Comparison of ENCODE assay signal across 12 cellular contexts in the genomic region with DNA sequence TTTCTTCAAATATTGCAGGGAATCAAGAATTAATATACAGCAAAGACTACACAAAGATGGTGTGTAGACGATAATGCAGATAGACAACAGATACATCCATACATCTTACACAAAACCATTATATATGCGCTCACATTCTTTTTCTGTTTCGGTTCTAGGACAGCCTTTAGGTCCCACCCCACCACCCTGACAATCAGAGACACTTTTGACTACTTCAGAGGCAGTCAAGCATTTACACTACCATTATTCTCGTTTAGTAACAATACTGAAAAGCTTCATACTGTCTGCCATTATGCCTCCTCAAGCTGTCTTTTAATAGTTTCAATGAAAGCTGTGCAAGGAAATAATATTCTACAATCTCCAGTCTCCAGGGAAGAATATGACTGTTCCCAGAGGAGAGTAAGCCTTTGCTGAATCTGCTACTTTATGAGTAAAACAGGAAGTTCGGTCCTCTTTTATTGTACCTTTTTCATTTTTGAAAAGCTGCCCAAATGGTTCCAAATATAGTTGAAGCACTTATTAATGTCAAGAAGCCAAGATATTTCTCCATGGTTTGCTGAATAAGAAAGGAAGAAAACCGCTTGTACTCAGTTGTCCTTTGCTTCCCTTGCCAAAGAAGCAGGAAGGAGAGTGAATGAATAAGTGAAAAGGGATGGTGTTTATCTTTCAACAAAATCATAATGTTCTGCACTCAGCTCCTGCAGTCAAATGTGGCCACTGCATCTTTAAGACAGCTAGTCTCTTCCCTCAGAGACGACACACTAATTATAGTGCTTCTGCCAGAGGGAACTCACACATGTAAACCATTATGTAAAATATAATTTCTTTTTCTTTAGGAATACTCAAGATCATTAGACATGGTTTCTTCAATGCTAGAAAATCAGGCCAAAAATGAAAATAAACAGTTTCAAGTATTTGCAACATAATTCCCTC.
DNase-seq lines count a peak whose midpoint lies in the region; ATAC-seq, FAIRE-seq and TF ChIP-seq lines count a peak whose summit lies in the region.
"Had no signal": no experiment of that assay in that cellular context is flagged by ENCODE, and none has a peak within 500 bp of the region (broad histone marks: within the 10 kb centered on the region; RNA-seq: fewer than 3 reads in every experiment).

No MANE protein-coding gene starts in this region.

- CTCF ChIA-PET in AG04450 (lab: Charles Lee) = interaction anchor here (1.5 kb wide), 1 partner anchor 380 kb away, joined by 4 read pairs; no protein-coding TSS in a partner anchor

- H3K9me3 ChIP-seq in AG04450 (ENCODE audit: control insufficient read depth, insufficient read depth, low read length) (no peaks in the 10 kb centered on the region), keratinocyte (ENCODE audit: control insufficient read depth, low read depth, low read length) (no peaks in the 10 kb centered on the region)
- H3K9me3 ChIP-seq: HAP-1, Peyer's patch had no signal

- dilution Hi-C loops in keratinocyte (cut with MboI; ENCODE audit: extremely low pct_ligation_motif_present, low sequenced_read_pairs) = no loop called here

- no peak overlapping the region for H3K9ac ChIP-seq in keratinocyte (ENCODE audit: control insufficient read depth, extremely low read depth, insufficient read depth, low read length)

- H3K4me1 ChIP-seq in keratinocyte (ENCODE audit: control insufficient read depth, extremely low read depth, insufficient read depth, low read length) = no peaks in the 10 kb centered on the region
- H3K4me1 ChIP-seq: HAP-1, Peyer's patch had no signal

- in situ Hi-C loops in astrocyte of the spinal cord (cut with HindIII; ENCODE audit: low sequenced_read_pairs) = no loop called here

- H3K27ac ChIP-seq in AG04450 (ENCODE audit: low read depth, low read length) = no peak overlapping the region
- H3K27ac ChIP-seq in keratinocyte (ENCODE audit: control insufficient read depth, insufficient read depth, low read length) = no peak overlapping the region
- H3K27ac ChIP-seq: Peyer's patch had no signal

- POLR2A ChIA-PET in AG04450 (lab: Yijun Ruan, JAX) = no interaction called here

- H3K9me1 ChIP-seq in keratinocyte (ENCODE audit: control insufficient read depth, extremely low read depth, insufficient read depth, low read length) = no peaks in the 10 kb centered on the region

- FAIRE-seq in GM18507 (lab: Jason Lieb, UNC) (peak; percentile 9), keratinocyte (lab: Jason Lieb, UNC) (no peak)
- FAIRE-seq: TTC549 had no signal

- H3K9me3 Mint-ChIP-seq in T-helper 2 cell treated with Interferon-gamma antibody and Interleukin-4, amounts not matched to agents 5 μg/mL and 100 μg/mL, for 36 hours = no peaks in the 10 kb centered on the region

- no peak for TF ChIP-seq CTCF in AG04450 (IDR thresholded peaks at IDR 0.05; ENCODE audit: low read depth, low read length)
- no peak for TF ChIP-seq CTCF in astrocyte of the spinal cord (IDR thresholded peaks at IDR 0.05; ENCODE audit: low read depth, low read length)
- no peak for TF ChIP-seq CTCF in keratinocyte (optimal IDR thresholded peaks at IDR 0.05 in 1 of 3, IDR thresholded peaks at IDR 0.05 in 1 of 3, conservative IDR thresholded peaks at IDR 0.05 in 1 of 3; ENCODE audit: extremely low read depth in 1 of 3, insufficient read depth in 2 of 3, low read length in 3 of 3)

- no peak overlapping the region for H3K4me3 Mint-ChIP-seq in T-helper 2 cell treated with Interferon-gamma antibody and Interleukin-4, amounts not matched to agents 5 μg/mL and 100 μg/mL, for 36 hours

- H3K36me3 Mint-ChIP-seq in T-helper 2 cell treated with Interferon-gamma antibody and Interleukin-4, amounts not matched to agents 5 μg/mL and 100 μg/mL, for 36 hours (ENCODE audit: low read depth) = peaks cover 8% of the 10 kb centered on the region

- no peaks in the 10 kb centered on the region for H3K27me3 Mint-ChIP-seq in T-helper 2 cell treated with Interferon-gamma antibody and Interleukin-4, amounts not matched to agents 5 μg/mL and 100 μg/mL, for 36 hours (ENCODE audit: low read depth)

- H3K4me2 ChIP-seq in keratinocyte (ENCODE audit: control insufficient read depth, extremely low read depth, insufficient read depth, low read depth, low read length) = no peak overlapping the region

- DNase-seq in AG04450 (ENCODE audit: low read depth, low spot score) (peak; percentile 1), GM18507 (ENCODE audit: extremely low spot score, insufficient read length, low read depth) (no peak), astrocyte of the spinal cord (ENCODE audit: low read depth, low spot score) (peak; percentile 86), keratinocyte (ENCODE audit: low read depth, low spot score) (no peak), pons (ENCODE audit: low spot score) (no peak)
- DNase-seq in T-helper 2 cell treated with Interferon-gamma antibody and Interleukin-4, amounts not matched to agents 5 μg/mL and 100 μg/mL, for 36 hours (ENCODE audit: low spot score) = no peak
- DNase-seq: amniotic stem cell, Peyer's patch had no signal

- no peaks in the 10 kb centered on the region for H3K36me3 ChIP-seq in keratinocyte (ENCODE audit: control insufficient read depth in 2 of 2, extremely low read depth in 1 of 2, insufficient read depth in 2 of 2, low read length in 2 of 2)
- H3K36me3 ChIP-seq: HAP-1, Peyer's patch had no signal

- no peak for ATAC-seq in GM18867 (IDR thresholded peaks at IDR 0.05; ENCODE audit: unreplicated experiment)
- no peak for ATAC-seq in GM18517 (IDR thresholded peaks at IDR 0.05; ENCODE audit: unreplicated experiment)

- H3K27me3 ChIP-seq in AG04450 (ENCODE audit: control insufficient read depth, insufficient read depth, low read length) (no peaks in the 10 kb centered on the region), keratinocyte (ENCODE audit: control insufficient read depth, extremely low read depth, insufficient read depth, low read length) (no peaks in the 10 kb centered on the region)
- H3K27me3 ChIP-seq: Peyer's patch had no signal

- H3K27ac Mint-ChIP-seq in T-helper 2 cell treated with Interferon-gamma antibody and Interleukin-4, amounts not matched to agents 5 μg/mL and 100 μg/mL, for 36 hours = no peak overlapping the region

- no peaks in the 10 kb centered on the region for H4K20me1 ChIP-seq in keratinocyte (ENCODE audit: control insufficient read depth, extremely low read depth, insufficient read depth, low read length)

- peak overlapping the region; percentile 48 for H2AFZ ChIP-seq in keratinocyte (ENCODE audit: control insufficient read depth, low read length)

- H3K79me2 ChIP-seq in keratinocyte (ENCODE audit: control insufficient read depth, insufficient read depth, low read length) = no peaks in the 10 kb centered on the region

- H3K4me3 ChIP-seq in AG04450 (ENCODE audit: low read depth, low read length) = no peak overlapping the region
- H3K4me3 ChIP-seq in astrocyte of the spinal cord (ENCODE audit: low read depth, low read length) = no peak overlapping the region
- H3K4me3 ChIP-seq in keratinocyte (ENCODE audit: control insufficient read depth in 2 of 3, extremely low read depth in 1 of 3, insufficient read depth in 2 of 3, low read depth in 1 of 3, low read length in 3 of 3) = no peak overlapping the region
- H3K4me3 ChIP-seq: HAP-1, Peyer's patch had no signal

- peaks cover 14% of the 10 kb centered on the region for H3K4me1 Mint-ChIP-seq in T-helper 2 cell treated with Interferon-gamma antibody and Interleukin-4, amounts not matched to agents 5 μg/mL and 100 μg/mL, for 36 hours (ENCODE audit: low read depth)

Comparison
In these comparisons a context has a peak if more than half of its experiments do, and no peak if none do; other contexts are left out.
1. DNase-seq: peak in AG04450 (single experiment) and astrocyte of the spinal cord (single experiment); none in GM18507 (single experiment), keratinocyte (single experiment), T-helper 2 cell treated with Interferon-gamma antibody and Interleukin-4, amounts not matched to agents 5 μg/mL and 100 μg/mL, for 36 hours (single experiment) and pons (single experiment).